Comparison of ENCODE assay signal across 23 cellular contexts in the genomic region with DNA sequence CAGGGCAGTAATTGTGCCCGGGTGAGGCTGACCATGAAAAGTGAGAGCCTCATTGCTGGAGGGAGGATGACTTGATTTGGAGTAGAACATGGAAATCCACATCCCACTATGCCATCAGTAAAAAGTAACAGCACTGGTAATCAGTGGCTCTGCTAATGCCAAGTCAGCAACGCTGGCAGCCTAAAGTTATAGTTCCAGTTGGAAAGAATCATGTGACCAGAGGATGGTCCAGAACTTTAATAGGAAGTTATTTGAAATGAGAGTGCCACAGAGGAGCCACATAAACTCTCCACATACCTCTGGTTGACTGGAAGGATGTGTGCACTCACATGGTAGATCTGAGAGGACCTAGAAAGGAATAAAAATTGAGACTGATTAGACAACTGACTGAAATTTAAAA.
DNase-seq lines count a peak whose midpoint lies in the region; ATAC-seq, FAIRE-seq and TF ChIP-seq lines count a peak whose summit lies in the region.
"Had no signal": no experiment of that assay in that cellular context is flagged by ENCODE, and none has a peak within 500 bp of the region (broad histone marks: within the 10 kb centered on the region; RNA-seq: fewer than 3 reads in every experiment).

No MANE protein-coding gene starts in this region.

- TF ChIP-seq POLR2A in HepG2 (IDR thresholded peaks at IDR 0.05; ENCODE audit: insufficient read depth in 1 of 2, low read depth in 2 of 2, low read length in 2 of 2) (no peak), right lobe of liver (IDR thresholded peaks at IDR 0.05) (no peak), K562 (conservative IDR thresholded peaks at IDR 0.05) (no peak)

- no peak for TF ChIP-seq RAD21 in HepG2 (CRISPR knock-in tag; IDR thresholded peaks at IDR 0.05)
- no peak for TF ChIP-seq RAD21 in K562 (CRISPR knock-in tag; conservative IDR thresholded peaks at IDR 0.05 in 1 of 2, IDR thresholded peaks at IDR 0.05 in 1 of 2)

- in situ Hi-C loops in HepG2 (cut with HindIII; ENCODE audit: extremely low pct_ligation_motif_present, low pct_unique_long_range_greater_than_20kb) (no loop called here), K562 (cut with MboI) (no loop called here)

- H3K4me3 Mint-ChIP-seq in glutamatergic neuron (ENCODE audit: unreplicated experiment) (no peak overlapping the region), progenitor cell of endocrine pancreas (ENCODE audit: low read depth) (no peak overlapping the region)
- H3K4me3 Mint-ChIP-seq in stimulated activated naive CD8-positive, alpha-beta T cell treated with anti-CD3 and anti-CD28 coated beads, Interleukin-15, amount 100 ng/mL, for 72 hours, result no peak overlapping the region
- H3K4me3 Mint-ChIP-seq: B cell; CD4-positive, alpha-beta T cell; CD8-positive, alpha-beta T cell had no signal

- no peak for ATAC-seq in HepG2
- ATAC-seq in right lobe of liver, result no peak
- ATAC-seq in K562, result no peak
- ATAC-seq in stimulated activated naive CD8-positive, alpha-beta T cell treated with anti-CD3 and anti-CD28 coated beads, Interleukin-15, amount 100 ng/mL, for 72 hours, result no peak
- ATAC-seq: CD8-positive, alpha-beta T cell had no signal

- no peak overlapping the region for H3K9ac ChIP-seq in HepG2 (ENCODE audit: insufficient read depth, low read depth, low read length)
- H3K9ac ChIP-seq in K562 (ENCODE audit: insufficient read depth in 1 of 2, low read depth in 2 of 2, low read length in 2 of 2), result no peak overlapping the region
- H3K9ac ChIP-seq: BLaER1 treated with 17β-estradiol and CSF1 and Interleukin-3, amounts not matched to agents 10 nM and 100 nM had no signal

- H3K36me3 Mint-ChIP-seq in glutamatergic neuron (ENCODE audit: unreplicated experiment) (no peaks in the 10 kb centered on the region), progenitor cell of endocrine pancreas (ENCODE audit: insufficient read depth) (no peaks in the 10 kb centered on the region)
- H3K36me3 Mint-ChIP-seq: CD8-positive, alpha-beta T cell had no signal

- peaks cover 0 to 4% of the 10 kb centered on the region in 2 experiments; a peak in 2 of 5 replicates for H3K27me3 ChIP-seq in HepG2 (ENCODE audit: control insufficient read depth in 1 of 2, insufficient read depth in 2 of 2, low read length in 2 of 2)
- H3K27me3 ChIP-seq in right lobe of liver, result no peaks in the 10 kb centered on the region
- H3K27me3 ChIP-seq in K562 (ENCODE audit: control insufficient read depth in 2 of 2, insufficient read depth in 2 of 2, low read length in 2 of 2), result no peaks in the 10 kb centered on the region
- H3K27me3 ChIP-seq: BLaER1 treated with 17β-estradiol and CSF1 and Interleukin-3, amounts not matched to agents 10 nM and 100 nM had no signal

- TF ChIP-seq CTCF in HepG2 (CRISPR knock-in tag; IDR thresholded peaks at IDR 0.05) (no peak), right lobe of liver (IDR thresholded peaks at IDR 0.05) (no peak), K562 (IDR thresholded peaks at IDR 0.05 in 2 of 3, conservative IDR thresholded peaks at IDR 0.05 in 1 of 3; ENCODE audit: insufficient read depth in 2 of 3, low read depth in 1 of 3, low read length in 3 of 3) (no peak), glutamatergic neuron (IDR thresholded peaks at IDR 0.05; ENCODE audit: partially characterized antibody, unreplicated experiment) (peak; percentile 4), progenitor cell of endocrine pancreas (IDR thresholded peaks at IDR 0.05; ENCODE audit: unreplicated experiment) (no peak)

- no peak overlapping the region for H2AFZ ChIP-seq in HepG2 (ENCODE audit: low read length)
- no peak overlapping the region for H2AFZ ChIP-seq in K562 (ENCODE audit: low read depth, low read length)

- H3K4me1 ChIP-seq in HepG2 (ENCODE audit: insufficient read depth, low read length) (peaks cover 11% of the 10 kb centered on the region), right lobe of liver (no peaks in the 10 kb centered on the region), K562 (replicated peaks in 1 of 2; ENCODE audit: control insufficient read depth in 2 of 2, insufficient read depth in 2 of 2, low read length in 2 of 2) (no peaks in the 10 kb centered on the region; a peak in 1 of 5 replicates)
- H3K4me1 ChIP-seq: BLaER1 treated with 17β-estradiol and CSF1 and Interleukin-3, amounts not matched to agents 10 nM and 100 nM; Caco-2 had no signal

- POLR2A ChIA-PET in HepG2 (lab: Yijun Ruan, JAX), result no interaction called here
- POLR2A ChIA-PET in K562 (lab: Yijun Ruan, JAX), result interaction anchor here (0.8 kb wide), 1 partner anchor 27 kb away, joined by 3 read pairs; no protein-coding TSS in a partner anchor

- DNase-seq in HepG2 (ENCODE audit: low spot score) (no peak), right lobe of liver (no peak), K562 (ENCODE audit: extremely low read depth in 1 of 4, low spot score in 3 of 4) (no peak), glutamatergic neuron (no peak), progenitor cell of endocrine pancreas (ENCODE audit: low spot score, unreplicated experiment) (no peak), NCI-H526 (lab: John Stamatoyannopoulos, UW) (no peak)
- DNase-seq in activated T-cell treated with anti-CD3 and anti-CD28 coated beads, Interleukin-2, amount 50 U/mL, for 1 hour, result no peak
- no peak for DNase-seq in stimulated activated naive CD8-positive, alpha-beta T cell treated with anti-CD3 and anti-CD28 coated beads, Interleukin-15, amount 100 ng/mL, for 72 hours
- DNase-seq: 8988T; AML-193; Caco-2; Calu3; CD4-positive, alpha-beta T cell; CD8-positive, alpha-beta T cell; DMS79 treated with DMSO at 0.1 percent for 48 hours; GF-D8 had no signal

- no TSS peak for BruUV-seq in HepG2 (replicated peaks; lab: Mats Ljungman, UMichigan)
- no TSS peak for BruUV-seq in K562 (replicated peaks; lab: Mats Ljungman, UMichigan)

- intact Hi-C loops in HepG2 (cut with micrococcal nuclease; ENCODE audit: unreplicated experiment), result no loop called here
- intact Hi-C loops in right lobe of liver (cut with DNase I), result no loop called here
- intact Hi-C loops in K562 (cut with micrococcal nuclease), result no loop called here

- H3K9me3 ChIP-seq in HepG2 (ENCODE audit: low read length), result no peaks in the 10 kb centered on the region
- no peaks in the 10 kb centered on the region for H3K9me3 ChIP-seq in right lobe of liver
- H3K9me3 ChIP-seq in K562 (replicated peaks; ENCODE audit: control insufficient read depth, insufficient read depth, low read depth, low read length), result peaks cover 4% of the 10 kb centered on the region; the same call in 1 of the 2 replicates
- H3K9me3 ChIP-seq: Caco-2 had no signal

- H3K4me3 ChIP-seq in HepG2 (replicated peaks in 1 of 3; ENCODE audit: insufficient read depth in 1 of 3, low read depth in 2 of 3, low read length in 3 of 3) (no peak overlapping the region), right lobe of liver (no peak overlapping the region), K562 (no peak overlapping the region)
- H3K4me3 ChIP-seq: BLaER1 treated with 17β-estradiol and CSF1 and Interleukin-3, amounts not matched to agents 10 nM and 100 nM had no signal

- H3K9me3 Mint-ChIP-seq in glutamatergic neuron (ENCODE audit: unreplicated experiment) (no peaks in the 10 kb centered on the region), progenitor cell of endocrine pancreas (ENCODE audit: low read depth) (peaks cover 14% of the 10 kb centered on the region)
- peaks cover 0 to 6% of the 10 kb centered on the region in 2 donors for H3K9me3 Mint-ChIP-seq in stimulated activated naive CD8-positive, alpha-beta T cell treated with anti-CD3 and anti-CD28 coated beads, Interleukin-15, amount 100 ng/mL, for 72 hours
- H3K9me3 Mint-ChIP-seq: CD4-positive, alpha-beta T cell; CD8-positive, alpha-beta T cell had no signal

- H3K27ac Mint-ChIP-seq in glutamatergic neuron (ENCODE audit: unreplicated experiment), result no peak overlapping the region
- peak overlapping the region; percentile 64 for H3K27ac Mint-ChIP-seq in progenitor cell of endocrine pancreas
- peak overlapping the region in 1 of 2 donors; percentile 52 for H3K27ac Mint-ChIP-seq in stimulated activated naive CD8-positive, alpha-beta T cell treated with anti-CD3 and anti-CD28 coated beads, Interleukin-15, amount 100 ng/mL, for 72 hours
- H3K27ac Mint-ChIP-seq: B cell; CD4-positive, alpha-beta T cell; CD8-positive, alpha-beta T cell had no signal

- H3K79me2 ChIP-seq in HepG2 (ENCODE audit: insufficient read depth, low read length), result no peaks in the 10 kb centered on the region
- peaks cover 54% of the 10 kb centered on the region for H3K79me2 ChIP-seq in K562 (ENCODE audit: control insufficient read depth, insufficient read depth, low read length)

- H3K27ac ChIP-seq in HepG2 (ENCODE audit: extremely low read length, insufficient read depth, low read length) (no peak overlapping the region), right lobe of liver (no peak overlapping the region), K562 (ENCODE audit: extremely low read depth, low read depth, low read length) (no peak overlapping the region)
- H3K27ac ChIP-seq: BLaER1 treated with 17β-estradiol and CSF1 and Interleukin-3, amounts not matched to agents 10 nM and 100 nM; C4-2B had no signal

- FAIRE-seq in HepG2 (lab: Jason Lieb, UNC) (no peak), K562 (lab: Jason Lieb, UNC) (no peak)
- FAIRE-seq: A204.1, G401.6, GM12891, GM19239 had no signal

- H3K9me1 ChIP-seq in K562 (ENCODE audit: control insufficient read depth, insufficient read depth, low read length), result no peaks in the 10 kb centered on the region

- peaks cover 4% of the 10 kb centered on the region for H3K4me1 Mint-ChIP-seq in glutamatergic neuron (ENCODE audit: low read depth, unreplicated experiment)
- peaks cover 34% of the 10 kb centered on the region for H3K4me1 Mint-ChIP-seq in progenitor cell of endocrine pancreas (ENCODE audit: low read depth)
- no peaks in the 10 kb centered on the region for H3K4me1 Mint-ChIP-seq in stimulated activated naive CD8-positive, alpha-beta T cell treated with anti-CD3 and anti-CD28 coated beads, Interleukin-15, amount 100 ng/mL, for 72 hours
- H3K4me1 Mint-ChIP-seq: B cell had no signal

- no peak overlapping the region for H3K4me2 ChIP-seq in HepG2 (ENCODE audit: low read depth, low read length)
- H3K4me2 ChIP-seq in K562 (ENCODE audit: insufficient read depth, low read length), result no peak overlapping the region
- H3K4me2 ChIP-seq: BLaER1 treated with 17β-estradiol and CSF1 and Interleukin-3, amounts not matched to agents 10 nM and 100 nM had no signal

- WGBS in HepG2 (ENCODE audit: low lambda C conversion rate), result 42% methylated on average over 2 of the region's 2 CpGs
- WGBS in right lobe of liver (ENCODE audit: insufficient coverage, low coverage, low lambda C conversion rate, missing lambda C conversion rate), result 77% methylated on average over 2 of the region's 2 CpGs
- 98% methylated on average over 2 of the region's 2 CpGs for WGBS in K562 (ENCODE audit: insufficient coverage, low coverage, missing lambda C conversion rate)

- no peak for TF ChIP-seq EP300 in HepG2 (IDR thresholded peaks at IDR 0.05; ENCODE audit: low read depth in 2 of 2, low read length in 2 of 2)
- TF ChIP-seq EP300 in HepG2 (CRISPR knock-in tag; IDR thresholded peaks at IDR 0.05; ENCODE audit: borderline replicate concordance), result no peak
- TF ChIP-seq EP300 in K562 (IDR thresholded peaks at IDR 0.05; ENCODE audit: low read length), result no peak

- H3K27me3 Mint-ChIP-seq in glutamatergic neuron (ENCODE audit: unreplicated experiment) (no peaks in the 10 kb centered on the region), progenitor cell of endocrine pancreas (no peaks in the 10 kb centered on the region)
- peaks cover 23% of the 10 kb centered on the region for H3K27me3 Mint-ChIP-seq in stimulated activated naive CD8-positive, alpha-beta T cell treated with anti-CD3 and anti-CD28 coated beads, Interleukin-15, amount 100 ng/mL, for 72 hours

- CTCF ChIA-PET in HepG2 (lab: Yijun Ruan, JAX; ENCODE audit: low intra/inter-chr PET ratio, low total read pairs) (no interaction called here), K562 (lab: Yijun Ruan, JAX; ENCODE audit: low intra/inter-chr PET ratio) (no interaction called here)

- H3K36me3 ChIP-seq in HepG2 (replicated peaks in 1 of 2; ENCODE audit: control insufficient read depth in 1 of 2, insufficient read depth in 2 of 2, low read length in 2 of 2), result no peaks in the 10 kb centered on the region
- H3K36me3 ChIP-seq in right lobe of liver, result no peaks in the 10 kb centered on the region
- peaks cover 94% of the 10 kb centered on the region for H3K36me3 ChIP-seq in K562 (ENCODE audit: control insufficient read depth, insufficient read depth, low read length)
- H3K36me3 ChIP-seq: BLaER1 treated with 17β-estradiol and CSF1 and Interleukin-3, amounts not matched to agents 10 nM and 100 nM had no signal

- H4K20me1 ChIP-seq in HepG2 (ENCODE audit: insufficient read depth, low read length) (no peaks in the 10 kb centered on the region), K562 (replicated peaks; ENCODE audit: control insufficient read depth, insufficient read depth, low read length) (no peaks in the 10 kb centered on the region)
- H4K20me1 ChIP-seq: BLaER1 treated with 17β-estradiol and CSF1 and Interleukin-3, amounts not matched to agents 10 nM and 100 nM had no signal
